ENCODE assay signal across 8 cellular contexts in the genomic region with DNA sequence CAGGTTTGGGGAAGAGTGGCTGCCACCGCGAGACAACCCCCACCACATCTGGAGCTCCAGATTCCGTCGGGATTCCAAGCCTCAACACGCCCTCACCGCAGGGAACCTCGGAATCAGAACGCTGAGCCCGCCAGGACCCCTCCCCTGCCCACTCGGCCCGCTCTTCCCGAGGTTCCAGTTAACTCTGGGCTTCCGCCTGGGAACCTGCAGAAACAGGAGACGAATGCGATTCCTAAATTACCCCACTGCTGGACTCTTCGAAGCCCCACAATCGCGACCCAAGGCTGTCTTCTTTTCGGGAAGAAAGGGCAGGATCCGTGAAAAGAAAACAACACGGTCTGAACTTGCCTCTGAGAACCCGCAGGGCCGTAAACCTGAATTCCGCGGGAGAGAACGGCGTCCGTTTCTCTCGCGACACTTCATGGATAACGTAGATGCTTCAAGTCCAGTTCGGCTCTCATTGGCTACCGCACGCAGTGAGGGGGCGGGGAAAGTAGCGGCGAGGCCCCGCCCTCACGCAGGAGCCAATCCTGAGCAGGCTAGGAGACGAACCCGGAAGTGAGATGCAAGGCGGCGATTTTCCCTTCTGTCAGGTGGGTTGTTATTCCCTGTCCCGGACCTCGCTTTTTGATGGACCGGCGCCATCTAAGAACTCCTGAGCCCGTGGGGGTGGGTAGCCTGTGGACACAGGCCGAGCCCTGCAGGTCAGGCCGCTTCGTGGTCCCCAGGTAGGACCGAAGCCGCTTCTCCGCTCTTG. TPM values are rescaled to one million over a fixed set of nuclear protein-coding genes. Genes with fewer than 3 reads are reported as not detected.
DNase-seq lines count a peak whose midpoint lies in the region; ATAC-seq and TF ChIP-seq lines count a peak whose summit lies in the region.

A gene with protein sequence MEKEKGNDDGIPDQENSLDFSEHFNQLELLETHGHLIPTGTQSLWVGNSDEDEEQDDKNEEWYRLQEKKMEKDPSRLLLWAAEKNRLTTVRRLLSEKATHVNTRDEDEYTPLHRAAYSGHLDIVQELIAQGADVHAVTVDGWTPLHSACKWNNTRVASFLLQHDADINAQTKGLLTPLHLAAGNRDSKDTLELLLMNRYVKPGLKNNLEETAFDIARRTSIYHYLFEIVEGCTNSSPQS (plus strand): TSS at position 542 of the 757 bp plus-strand sequence. CDS start 2,710 bp downstream, outside the sequence.
A gene (minus strand): TSS at position 402 of the 757 bp plus-strand sequence. CDS start 1,043 bp downstream, outside the sequence.

- H3K36me3 ChIP-seq in MG63: peaks cover 26% of the 10 kb centered on the region

- peaks cover 2% of the 10 kb centered on the region for H3K79me1 ChIP-seq in H9 (ENCODE audit: insufficient read depth, low read depth, low read length, poor library complexity, severe bottlenecking)

- peak within 1 kb of the TSS; percentile 2 for H3K56ac ChIP-seq in H9 (ENCODE audit: insufficient read length, low read depth, low read length)

- no peak within 1 kb of the TSS for H3T11ph ChIP-seq in H9 (ENCODE audit: low read length)

- H2BK120ac ChIP-seq in H9 (ENCODE audit: low read depth, low read length, poor library complexity, severe bottlenecking): no peak within 1 kb of the TSS

- DNase-seq in ELF-1 (ENCODE audit: low read depth, low spot score) (peak; percentile 99), H9 (peak; percentile 99), MG63 (peak; percentile 97), SHP77 treated with DMSO at 0.1 percent for 48 hours (lab: John Stamatoyannopoulos, UW) (peak; percentile 95), fibroblast of the conjunctiva (ENCODE audit: low read depth) (peak; percentile 95), nephron progenitor cell (peak; percentile 95)
- peak; percentile 99 for DNase-seq in activated effector memory CD4-positive, alpha-beta T cell treated with anti-CD3 and anti-CD28 coated beads, Interleukin-2, amount 50 U/mL, for 16 hours
- DNase-seq in stimulated activated naive CD8-positive, alpha-beta T cell treated with anti-CD3 and anti-CD28 coated beads, Interleukin-15, amount 100 ng/mL, for 72 hours: peak; percentile 93 to 98

- no peak within 1 kb of the TSS for H2BK12ac ChIP-seq in H9 (ENCODE audit: insufficient read length, low read depth, low read length)

- H3K9ac ChIP-seq in H9 (ENCODE audit: extremely low read depth, insufficient read length, low read length): peak within 1 kb of the TSS; percentile 96

- peak within 1 kb of the TSS; percentile 48 for H2BK5ac ChIP-seq in H9 (ENCODE audit: insufficient read length, low read length)

- peak within 1 kb of the TSS; percentile 94 for H3K14ac ChIP-seq in H9 (ENCODE audit: insufficient read depth, low read length)

- H4K5ac ChIP-seq in H9 (ENCODE audit: insufficient read length, low read depth, low read length): no peak within 1 kb of the TSS

- peak within 1 kb of the TSS; percentile 99 to 100 (median 100) for H3K27ac Mint-ChIP-seq in H9
- H3K27ac Mint-ChIP-seq in nephron progenitor cell: peak within 1 kb of the TSS; percentile 100
- H3K27ac Mint-ChIP-seq in stimulated activated naive CD8-positive, alpha-beta T cell treated with anti-CD3 and anti-CD28 coated beads, Interleukin-15, amount 100 ng/mL, for 72 hours: peak within 1 kb of the TSS; percentile 99 to 100

- no peak within 1 kb of the TSS for H2BK15ac ChIP-seq in H9 (ENCODE audit: low read depth, low read length)

- peak; percentile 99 for ATAC-seq in stimulated activated naive CD8-positive, alpha-beta T cell treated with anti-CD3 and anti-CD28 coated beads, Interleukin-15, amount 100 ng/mL, for 72 hours

- H3K4me2 ChIP-seq in H9 (ENCODE audit: insufficient read depth, insufficient read length, low read length): peak within 1 kb of the TSS; percentile 93

- peaks cover 7% of the 10 kb centered on the region for H3K23me2 ChIP-seq in H9 (ENCODE audit: insufficient read length, low read depth, low read length, poor library complexity, severe bottlenecking)

- H3K23ac ChIP-seq in H9 (ENCODE audit: insufficient read length, low read depth, low read length): no peak within 1 kb of the TSS

- no peaks in the 10 kb centered on the region for H4K20me1 ChIP-seq in H9 (ENCODE audit: control insufficient read depth, insufficient read depth, insufficient read length)

- no peak within 1 kb of the TSS for H2BK20ac ChIP-seq in H9 (ENCODE audit: low read depth, low read length, poor library complexity, severe bottlenecking)

- no peak for TF ChIP-seq CTCF in H9 (conservative IDR thresholded peaks at IDR 0.05)
- TF ChIP-seq CTCF in nephron progenitor cell (IDR thresholded peaks at IDR 0.05): no peak

- H3K4me3 Mint-ChIP-seq in H9 (peak within 1 kb of the TSS; percentile 97 to 98), nephron progenitor cell (peak within 1 kb of the TSS; percentile 97)
- peak within 1 kb of the TSS; percentile 89 to 94 for H3K4me3 Mint-ChIP-seq in stimulated activated naive CD8-positive, alpha-beta T cell treated with anti-CD3 and anti-CD28 coated beads, Interleukin-15, amount 100 ng/mL, for 72 hours

- H3K27me3 ChIP-seq in H9 (ENCODE audit: insufficient read depth, low read length) (no peaks in the 10 kb centered on the region), MG63 (no peaks in the 10 kb centered on the region)

- peak within 1 kb of the TSS; percentile 90 for H3K27ac ChIP-seq in H9 (ENCODE audit: insufficient read length, low read depth, low read length)

- H4K91ac ChIP-seq in H9 (ENCODE audit: insufficient read length, low read depth, low read length): no peak within 1 kb of the TSS

- peak within 1 kb of the TSS; percentile 72 for H3K18ac ChIP-seq in H9 (ENCODE audit: insufficient read length, low read depth, low read length)

- H4K8ac ChIP-seq in H9 (replicated peaks; ENCODE audit: insufficient read length, low read depth, low read length): no peak within 1 kb of the TSS

- H3K79me2 ChIP-seq in H9 (ENCODE audit: insufficient read depth, low read length): no peaks in the 10 kb centered on the region

- no CpG with 5 or more reads among the region's 54 CpGs for WGBS in H9 (ENCODE audit: extremely low coverage, insufficient read length, low lambda C conversion rate)

- H3K9me3 ChIP-seq in H9 (ENCODE audit: control insufficient read depth, low read depth, low read length): no peaks in the 10 kb centered on the region
- H3K9me3 ChIP-seq in MG63: no peaks in the 10 kb centered on the region

- H3K4me1 Mint-ChIP-seq in H9 (peaks cover 8 to 18% of the 10 kb centered on the region in 2 experiments; a peak in 3 of 4 replicates), nephron progenitor cell (peaks cover 25% of the 10 kb centered on the region)
- H3K4me1 Mint-ChIP-seq in stimulated activated naive CD8-positive, alpha-beta T cell treated with anti-CD3 and anti-CD28 coated beads, Interleukin-15, amount 100 ng/mL, for 72 hours: peaks cover 26% of the 10 kb centered on the region

- peak within 1 kb of the TSS; percentile 76 for H2AFZ ChIP-seq in H9 (ENCODE audit: low read length)

- no peaks in the 10 kb centered on the region for H3K27me3 Mint-ChIP-seq in H9 (ENCODE audit: low read depth)
- H3K27me3 Mint-ChIP-seq in nephron progenitor cell (ENCODE audit: low read depth, poor library complexity): peaks cover 5% of the 10 kb centered on the region
- no peaks in the 10 kb centered on the region for H3K27me3 Mint-ChIP-seq in stimulated activated naive CD8-positive, alpha-beta T cell treated with anti-CD3 and anti-CD28 coated beads, Interleukin-15, amount 100 ng/mL, for 72 hours

- H3K4ac ChIP-seq in H9 (ENCODE audit: low read depth, low read length): no peak within 1 kb of the TSS

- H3K36me3 Mint-ChIP-seq in H9 (ENCODE audit: insufficient read depth in 1 of 3, low read depth in 3 of 3) (peaks cover 12 to 37% (median 32%) of the 10 kb centered on the region in 3 experiments; a peak in 6 of 7 replicates), nephron progenitor cell (ENCODE audit: low read depth) (peaks cover 31% of the 10 kb centered on the region)

- H2AK5ac ChIP-seq in H9 (ENCODE audit: insufficient read length, low read length): no peak within 1 kb of the TSS

- H3K9me3 Mint-ChIP-seq in H9 (no peaks in the 10 kb centered on the region; a peak in 1 of 5 replicates), nephron progenitor cell (no peaks in the 10 kb centered on the region)
- H3K9me3 Mint-ChIP-seq in stimulated activated naive CD8-positive, alpha-beta T cell treated with anti-CD3 and anti-CD28 coated beads, Interleukin-15, amount 100 ng/mL, for 72 hours: no peaks in the 10 kb centered on the region

- no peaks in the 10 kb centered on the region for H3K4me1 ChIP-seq in H9 (ENCODE audit: insufficient read depth, low read length)

- H3K4me3 ChIP-seq in MG63: peak within 1 kb of the TSS; percentile 91

RNA-seq across cellular contexts. Expression of the first gene that starts in this region (rescaled TPM):
- total RNA-seq in H9 (2021): 13.8 and 17.0 TPM in 2 replicates
- total RNA-seq in MG63 (2014; rRNA removed; shearing (Covaris generic); ENCODE audit: low replicate concordance): 11.3 and 24.2 TPM in 2 replicates

RNA-seq across cellular contexts. Expression of the second gene that starts in this region (rescaled TPM):
- total RNA-seq in H9 (2021): 37.1 and 40.7 TPM in 2 replicates
- 8.8 and 27.8 TPM in 2 replicates for total RNA-seq in MG63 (2014; rRNA removed; shearing (Covaris generic); ENCODE audit: low replicate concordance)

Comparison
In these comparisons a context has a peak if more than half of its experiments do, and no peak if none do; other contexts are left out.
1. Peak in every context shown above with its lines: DNase-seq, ATAC-seq, H3K4me3 ChIP-seq and H3K27ac ChIP-seq.